Comparison of ENCODE assay signal across 22 cellular contexts in the genomic region with DNA sequence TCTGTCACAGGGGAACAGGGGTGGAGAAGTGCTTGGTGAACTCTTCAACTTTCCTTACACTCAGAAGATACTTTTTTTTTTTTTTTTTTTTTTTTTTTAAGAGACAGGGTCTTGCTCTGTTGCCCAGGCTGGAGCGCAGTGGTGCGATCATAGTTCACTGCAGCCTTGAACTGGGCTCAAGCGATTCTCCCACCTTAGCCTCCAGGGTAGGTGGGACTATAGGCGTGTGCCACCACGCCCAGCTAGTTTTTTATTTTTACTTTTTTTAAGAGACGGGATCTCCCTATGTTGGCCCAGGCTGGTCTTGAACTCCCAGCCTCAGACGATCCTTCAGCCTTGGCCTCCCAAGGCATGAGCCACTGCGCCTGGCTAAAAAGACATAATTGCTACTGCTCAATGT.
"Had no signal": no experiment of that assay in that cellular context is flagged by ENCODE, and none has a peak within 500 bp of the region (broad histone marks: within the 10 kb centered on the region; RNA-seq: fewer than 3 reads in every experiment).

No MANE protein-coding gene starts in this region.

- H3K4me3 Mint-ChIP-seq: activated naive CD4-positive, alpha-beta T cell treated with anti-CD3 and anti-CD28 coated beads, Interleukin-2, amount 50 U/mL, for 24 hours; activated T-helper 17 cell treated with anti-CD3 and anti-CD28 coated beads, Interleukin-2, amount 50 U/mL, for 72 hours; effector memory CD8-positive, alpha-beta T cell; naive thymus-derived CD8-positive, alpha-beta T cell had no signal

- ATAC-seq: activated T-helper 17 cell treated with anti-CD3 and anti-CD28 coated beads, Interleukin-2, amount 50 U/mL, for 72 hours; effector memory CD8-positive, alpha-beta T cell; gastroesophageal sphincter; left cardiac atrium; left ventricle myocardium superior; naive thymus-derived CD8-positive, alpha-beta T cell had no signal

- H3K9me3 Mint-ChIP-seq: activated naive CD4-positive, alpha-beta T cell treated with anti-CD3 and anti-CD28 coated beads, Interleukin-2, amount 50 U/mL, for 24 hours; activated T-helper 17 cell treated with anti-CD3 and anti-CD28 coated beads, Interleukin-2, amount 50 U/mL, for 72 hours; effector memory CD8-positive, alpha-beta T cell; naive thymus-derived CD8-positive, alpha-beta T cell had no signal

- H3K27ac ChIP-seq: coronary artery, gastroesophageal sphincter, neutrophil, tibial nerve had no signal

- DNase-seq: activated CD4-positive, alpha-beta T cell treated with anti-CD3 and anti-CD28 coated beads for 4 hours; activated CD4-positive, alpha-beta T cell treated with anti-CD3 and anti-CD28 coated beads, Interleukin-2, amount 50 U/mL, for 4 hours; activated gamma-delta T cell treated with Interleukin-2 at 50 U/mL for 16 hours; activated T-cell treated with anti-CD3 and anti-CD28 coated beads for 4 hours; dorsolateral prefrontal cortex; effector memory CD8-positive, alpha-beta T cell; erythroblast; hippocampal formation; left cardiac atrium; left ventricle myocardium superior; midbrain; naive thymus-derived CD8-positive, alpha-beta T cell; stimulated activated naive CD4-positive, alpha-beta T cell had no signal

- H3K4me2 ChIP-seq: smooth muscle cell had no signal

- H3K27me3 Mint-ChIP-seq: activated naive CD4-positive, alpha-beta T cell treated with anti-CD3 and anti-CD28 coated beads, Interleukin-2, amount 50 U/mL, for 24 hours; activated T-helper 17 cell treated with anti-CD3 and anti-CD28 coated beads, Interleukin-2, amount 50 U/mL, for 72 hours; effector memory CD8-positive, alpha-beta T cell; naive thymus-derived CD8-positive, alpha-beta T cell had no signal

- H3K27me3 ChIP-seq: dorsolateral prefrontal cortex, gastroesophageal sphincter, neutrophil, tibial nerve had no signal

- H3K9me3 ChIP-seq: gastroesophageal sphincter, neutrophil, tibial nerve had no signal

- H3K4me3 ChIP-seq: coronary artery, dorsolateral prefrontal cortex, gastroesophageal sphincter, smooth muscle cell, tibial nerve had no signal

- FAIRE-seq: bronchial epithelial cell, keratinocyte had no signal

- H3K27ac Mint-ChIP-seq: activated naive CD4-positive, alpha-beta T cell treated with anti-CD3 and anti-CD28 coated beads, Interleukin-2, amount 50 U/mL, for 24 hours had no signal

- H3K36me3 ChIP-seq: neutrophil had no signal
